25 cellular contexts compared by ENCODE assay signal in the genomic region with DNA sequence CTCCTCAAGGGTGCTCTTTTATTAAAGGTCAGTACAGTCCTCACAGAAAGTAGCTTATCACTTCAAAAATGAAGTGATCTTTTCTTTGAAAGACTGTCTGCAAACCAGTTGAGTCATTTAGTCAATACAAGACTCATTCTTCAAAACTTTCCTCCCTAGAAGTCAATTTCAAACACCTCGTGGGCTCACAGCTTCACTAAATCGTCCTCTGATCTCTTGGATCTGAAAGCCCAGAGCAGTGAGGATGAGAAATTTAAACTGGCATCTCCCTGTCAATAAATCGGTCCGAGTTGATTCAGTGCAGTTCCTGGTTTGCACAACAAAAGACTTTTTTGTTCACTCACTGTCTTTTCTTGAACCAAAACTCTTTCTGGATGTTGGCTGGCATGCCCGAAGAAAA. TPM values are rescaled to one million over a fixed set of nuclear protein-coding genes. Genes with fewer than 3 reads are reported as not detected.
DNase-seq lines count a peak whose midpoint lies in the region; ATAC-seq, FAIRE-seq and TF ChIP-seq lines count a peak whose summit lies in the region.
"Had no signal": no experiment of that assay in that cellular context is flagged by ENCODE, and none has a peak within 500 bp of the region (broad histone marks: within the 10 kb centered on the region; RNA-seq: fewer than 3 reads in every experiment).

No MANE protein-coding gene starts in this region.

- peak; percentile 58 for ATAC-seq in PC-3
- ATAC-seq in GM12878: no peak
- ATAC-seq in GM21381 (IDR thresholded peaks at IDR 0.05; ENCODE audit: unreplicated experiment): no peak
- ATAC-seq: activated CD8-positive, alpha-beta memory T cell treated with anti-CD3 and anti-CD28 coated beads, Interleukin-2, amount 10 ng/mL, durations not matched to agents 7 days and 5 days; naive thymus-derived CD4-positive, alpha-beta T cell; pancreas; sciatic nerve; T-helper 17 cell had no signal

- H3K36me3 Mint-ChIP-seq in mesothelial cell of epicardium: peaks cover 11% of the 10 kb centered on the region
- H3K36me3 Mint-ChIP-seq: activated CD8-positive, alpha-beta memory T cell treated with anti-CD3 and anti-CD28 coated beads, Interleukin-2, amount 10 ng/mL, durations not matched to agents 7 days and 5 days; CD4-positive, alpha-beta memory T cell; naive thymus-derived CD4-positive, alpha-beta T cell had no signal

- no peaks in the 10 kb centered on the region for H3K9me3 Mint-ChIP-seq in mesothelial cell of epicardium
- H3K9me3 Mint-ChIP-seq: activated CD4-positive, alpha-beta T cell treated with anti-CD3 and anti-CD28 coated beads, Interleukin-2, amount 10 ng/mL, durations not matched to agents 24 days and 14 days; activated T-helper 1 cell treated with anti-CD3 and anti-CD28 coated beads, Interleukin-12 subunit alpha, Interleukin-12 subunit beta, Interleukin-2, Interleukin-4 antibody, amounts not matched to agents 30 ng/mL and 10 ng/mL and 1 ng/mL, durations not matched to agents 14 hours and 24 hours and 36 hours; naive thymus-derived CD4-positive, alpha-beta T cell had no signal

- in situ Hi-C loops in GM12878 (cut with MboI): no loop called here

- H3K4me1 Mint-ChIP-seq in mesothelial cell of epicardium: peaks cover 34% of the 10 kb centered on the region
- H3K4me1 Mint-ChIP-seq: activated CD4-positive, alpha-beta T cell treated with anti-CD3 and anti-CD28 coated beads, Interleukin-2, amount 10 ng/mL, durations not matched to agents 24 days and 14 days; activated CD8-positive, alpha-beta memory T cell treated with anti-CD3 and anti-CD28 coated beads, Interleukin-2, amount 10 ng/mL, durations not matched to agents 7 days and 5 days; CD4-positive, alpha-beta memory T cell; naive thymus-derived CD4-positive, alpha-beta T cell; T-helper 17 cell had no signal

- POLR2A ChIA-PET in PC-3 (lab: Charles Lee; ENCODE audit: unreplicated experiment) (no interaction called here), GM12878 (lab: Charles Lee) (no interaction called here)

- H3K4me3 Mint-ChIP-seq in mesothelial cell of epicardium: no peak overlapping the region
- H3K4me3 Mint-ChIP-seq: activated CD4-positive, alpha-beta T cell treated with anti-CD3 and anti-CD28 coated beads, Interleukin-2, amount 10 ng/mL, durations not matched to agents 24 days and 14 days; activated CD8-positive, alpha-beta memory T cell treated with anti-CD3 and anti-CD28 coated beads, Interleukin-2, amount 10 ng/mL, durations not matched to agents 7 days and 5 days; activated T-helper 1 cell treated with anti-CD3 and anti-CD28 coated beads, Interleukin-12 subunit alpha, Interleukin-12 subunit beta, Interleukin-2, Interleukin-4 antibody, amounts not matched to agents 30 ng/mL and 10 ng/mL and 1 ng/mL, durations not matched to agents 14 hours and 24 hours and 36 hours; CD4-positive, alpha-beta memory T cell; naive thymus-derived CD4-positive, alpha-beta T cell; T-helper 17 cell had no signal

- intact Hi-C loops in PC-3 (cut with micrococcal nuclease) (loop anchor here (1.0 to 2.0 kb wide), 2 partner anchors 32 to 64 kb away; no protein-coding TSS in a partner anchor), GM12878 (cut with micrococcal nuclease; ENCODE audit: unreplicated experiment) (no loop called here), tibial artery (cut with DNase I; ENCODE audit: low total_unique reads) (no loop called here)

- no peaks in the 10 kb centered on the region for H3K79me2 ChIP-seq in PC-3 (ENCODE audit: low read length)
- H3K79me2 ChIP-seq in GM12878 (ENCODE audit: control insufficient read depth, insufficient read depth, low read length): no peaks in the 10 kb centered on the region

- H3K9me3 ChIP-seq in PC-3 (ENCODE audit: low read length): no peaks in the 10 kb centered on the region
- no peaks in the 10 kb centered on the region for H3K9me3 ChIP-seq in GM12878 (replicated peaks; ENCODE audit: control insufficient read depth, insufficient read depth, low read length)
- no peaks in the 10 kb centered on the region for H3K9me3 ChIP-seq in tibial artery
- H3K9me3 ChIP-seq: pancreas, SJCRH30 had no signal

- WGBS in GM12878 (ENCODE audit: insufficient coverage, insufficient replicate concordance, low lambda C conversion rate, missing lambda C conversion rate): 28% methylated on average over 5 of the region's 5 CpGs

- H2AFZ ChIP-seq in PC-3 (ENCODE audit: low read length) (peak overlapping the region; percentile 13; the same call in 1 of the 2 replicates), GM12878 (ENCODE audit: control insufficient read depth, low read depth, low read length) (no peak overlapping the region)
- H2AFZ ChIP-seq: PC-9 had no signal

- CTCF ChIA-PET in PC-3 (lab: Charles Lee) (interaction anchor here (0.7 to 1.0 kb wide), 2 partner anchors 42 to 45 kb away, joined by 3 to 5 read pairs; a partner anchor contains a TSS), GM12878 (lab: Yijun Ruan, JAX) (no interaction called here)

- SMC1A ChIA-PET in GM12878 (lab: Charles Lee; ENCODE audit: uncharacterized antibody, unreplicated experiment): no interaction called here

- no peaks in the 10 kb centered on the region; the same call in 1 of the 2 replicates for H3K9me2 ChIP-seq in PC-3 (replicated peaks; ENCODE audit: low read length)

- RAD21 ChIA-PET in GM12878 (lab: Charles Lee; ENCODE audit: unreplicated experiment): no interaction called here

- TF ChIP-seq CTCF in PC-3 (conservative IDR thresholded peaks at IDR 0.05; ENCODE audit: low read depth, low read length) (no peak), GM12878 (IDR thresholded peaks at IDR 0.05 in 2 of 3, conservative IDR thresholded peaks at IDR 0.05 in 1 of 3; ENCODE audit: control insufficient read depth in 2 of 3, extremely low read depth in 1 of 3, insufficient read depth in 1 of 3, low read depth in 3 of 3, low read length in 3 of 3) (no peak), mesothelial cell of epicardium (IDR thresholded peaks at IDR 0.05; ENCODE audit: unreplicated experiment) (no peak), tibial artery (IDR thresholded peaks at IDR 0.05) (no peak)

- no peak for TF ChIP-seq RAD21 in GM12878 (IDR thresholded peaks at IDR 0.05; ENCODE audit: insufficient read depth, low read depth, low read length)

- no peak overlapping the region; the same call in 1 of the 2 replicates for H3K9ac ChIP-seq in PC-3 (ENCODE audit: low read length)
- no peak overlapping the region for H3K9ac ChIP-seq in GM12878 (ENCODE audit: control insufficient read depth, insufficient read depth, low read length)

- H3K4me3 ChIP-seq in PC-3 (ENCODE audit: low read length) (no peak overlapping the region), GM12878 (no peak overlapping the region), tibial artery (no peak overlapping the region)
- H3K4me3 ChIP-seq: pancreas, PC-9, SJCRH30 had no signal

- peaks cover 50% of the 10 kb centered on the region for H3K4me1 ChIP-seq in PC-3 (ENCODE audit: insufficient read depth, low read length)
- H3K4me1 ChIP-seq in GM12878 (ENCODE audit: control insufficient read depth, insufficient read depth, low read length): no peaks in the 10 kb centered on the region
- peaks cover 7 to 86% (median 68%) of the 10 kb centered on the region in 4 donors for H3K4me1 ChIP-seq in tibial artery

- H3K27me3 Mint-ChIP-seq in mesothelial cell of epicardium (ENCODE audit: low read depth): no peaks in the 10 kb centered on the region

- DNase-seq in PC-3 (peak; percentile 85), GM12878 (ENCODE audit: low read depth, low spot score) (no peak), mesothelial cell of epicardium (ENCODE audit: low spot score in 2 of 2, unreplicated experiment in 2 of 2) (no peak), tibial artery (no peak), NCI-H2227 treated with DMSO at 0.1 percent for 48 hours (lab: John Stamatoyannopoulos, UW) (no peak), NCI-H748 treated with DMSO at 0.1 percent for 48 hours (lab: John Stamatoyannopoulos, UW) (no peak)
- DNase-seq: activated CD4-positive, alpha-beta T cell treated with anti-CD3 and anti-CD28 coated beads, Interleukin-2, amount 10 ng/mL, durations not matched to agents 24 days and 14 days; activated CD8-positive, alpha-beta memory T cell treated with anti-CD3 and anti-CD28 coated beads, Interleukin-2, amount 10 ng/mL, durations not matched to agents 7 days and 5 days; activated naive CD4-positive, alpha-beta T cell treated with anti-CD3 and anti-CD28 coated beads, Interleukin-2, amount 50 U/mL, for 16 hours; CD4-positive, alpha-beta memory T cell; cerebellar nuclear complex; effector memory CD4-positive, alpha-beta T cell; Karpas-422; naive thymus-derived CD4-positive, alpha-beta T cell; NCI-H187; NCI-H345; pancreas; PC-9; SJCRH30; T-helper 17 cell had no signal

- BruUV-seq in PC-3 (replicated peaks; lab: Mats Ljungman, UMichigan) (no TSS peak), GM12878 (replicated peaks; lab: Mats Ljungman, UMichigan) (no TSS peak)

- TF ChIP-seq POLR2A in GM12878 (IDR thresholded peaks at IDR 0.05; ENCODE audit: low read depth, low read length): no peak

- H4K20me1 ChIP-seq in PC-3 (ENCODE audit: low read length) (no peaks in the 10 kb centered on the region), GM12878 (ENCODE audit: control insufficient read depth, insufficient read depth) (no peaks in the 10 kb centered on the region)

- H3K27me3 ChIP-seq in PC-3 (ENCODE audit: low read length): no peaks in the 10 kb centered on the region
- peaks cover 0 to 5% of the 10 kb centered on the region in 2 experiments; a peak in 3 of 4 replicates for H3K27me3 ChIP-seq in GM12878 (replicated peaks in 1 of 2; ENCODE audit: control insufficient read depth in 2 of 2, insufficient read depth in 2 of 2, low read length in 1 of 2)
- no peaks in the 10 kb centered on the region for H3K27me3 ChIP-seq in tibial artery
- H3K27me3 ChIP-seq: pancreas, SJCRH30 had no signal

- peak overlapping the region; percentile 3 for H3K27ac Mint-ChIP-seq in mesothelial cell of epicardium
- H3K27ac Mint-ChIP-seq: activated CD4-positive, alpha-beta T cell treated with anti-CD3 and anti-CD28 coated beads, Interleukin-2, amount 10 ng/mL, durations not matched to agents 24 days and 14 days; activated CD8-positive, alpha-beta memory T cell treated with anti-CD3 and anti-CD28 coated beads, Interleukin-2, amount 10 ng/mL, durations not matched to agents 7 days and 5 days; activated T-helper 1 cell treated with anti-CD3 and anti-CD28 coated beads, Interleukin-12 subunit alpha, Interleukin-12 subunit beta, Interleukin-2, Interleukin-4 antibody, amounts not matched to agents 30 ng/mL and 10 ng/mL and 1 ng/mL, durations not matched to agents 14 hours and 24 hours and 36 hours; CD4-positive, alpha-beta memory T cell; naive thymus-derived CD4-positive, alpha-beta T cell; T-helper 17 cell had no signal

- peak overlapping the region; percentile 47 for H3K4me2 ChIP-seq in PC-3 (ENCODE audit: low read length)
- no peak overlapping the region for H3K4me2 ChIP-seq in GM12878 (ENCODE audit: control insufficient read depth, insufficient read depth)
- H3K4me2 ChIP-seq: PC-9 had no signal

- peak; percentile 7 for FAIRE-seq in GM12878 (lab: Jason Lieb, UNC)
- FAIRE-seq: HTR-8/SVneo, pancreas, urothelium cell line had no signal

- no peak for TF ChIP-seq EP300 in GM12878 (IDR thresholded peaks at IDR 0.05; ENCODE audit: borderline replicate concordance in 1 of 2, control insufficient read depth in 1 of 2, low read depth in 2 of 2, low read length in 2 of 2)

- no peaks in the 10 kb centered on the region for H3K36me3 ChIP-seq in PC-3 (ENCODE audit: low read depth, low read length)
- no peaks in the 10 kb centered on the region for H3K36me3 ChIP-seq in GM12878 (ENCODE audit: control insufficient read depth in 2 of 2, insufficient read depth in 2 of 2, low read length in 1 of 2)
- H3K36me3 ChIP-seq in tibial artery: no peaks in the 10 kb centered on the region
- H3K36me3 ChIP-seq: pancreas, SJCRH30 had no signal

- no peaks in the 10 kb centered on the region for H3F3A ChIP-seq in PC-3 (ENCODE audit: low read length, unreplicated experiment)

- H3K27ac ChIP-seq in PC-3 (ENCODE audit: low read length) (peak overlapping the region; percentile 69), GM12878 (ENCODE audit: control insufficient read depth, insufficient read depth) (no peak overlapping the region), tibial artery (peak overlapping the region; percentile 78 to 86)
- H3K27ac ChIP-seq: pancreas, PC-9, SJCRH30 had no signal

RNA-seq across cellular contexts. Expression of a gene that starts 44.5 kb away (rescaled TPM):
- total RNA-seq in PC-3 (2014; rRNA removed) (9.8 and 11.0 TPM in 2 replicates), GM12878 (2014; rRNA removed) (0.11 and 0.76 TPM in 2 replicates), GM12878 (2014; rRNA removed; fragmentation: Illumina TruSeq; extraction: Trizol) (0.09 and 0.23 TPM in 2 replicates), GM12878 (2021) (0.08 and 0.27 TPM in 2 replicates), mesothelial cell of epicardium (23.4 to 27.0 TPM (median 25.1 TPM) in 3 replicates)
- total RNA-seq in GM12878 (2013; cell fraction: nucleolus; rRNA removed): not detected in 2 replicates
- not detected for polyA plus RNA-seq in GM12878 (2011; ENCODE audit: low read depth)
- polyA plus RNA-seq in GM12878 (2011; rRNA removed) (0.42 and 0.46 TPM in 2 replicates), GM12878 (2014; fragmentation: Illumina TruSeq; extraction: Trizol) (0.06 TPM in 1 of 2 replicates, not detected in the other), GM12878 (2014; fragmentation: Nextera tagmentation; extraction: Ambion mirVana) (under 1 TPM; 0.03 to 0.04 TPM), GM12878 (2014; rRNA removed) (0.05 and 0.08 TPM in 2 replicates), GM12878 (2016; fragmentation: Nextera tagmentation; extraction: Ambion mirVana) (not detected)
- polyA plus RNA-seq in GM12878 (2011; cell fraction: cytosol; rRNA removed): 0.37 and 0.43 TPM in 2 replicates
- polyA plus RNA-seq in GM12878 (2011; cell fraction: nucleus; rRNA removed): 0.42 and 0.48 TPM in 2 replicates
- polyA plus RNA-seq in GM12878 (2012): not detected in 2 replicates
- 0.80 and 0.88 TPM in 2 replicates for polyA minus RNA-seq in GM12878 (2011; rRNA and poly(A)+ RNA removed)
- polyA minus RNA-seq in GM12878 (2011; cell fraction: cytosol; rRNA and poly(A)+ RNA removed): 0.27 and 1.2 TPM in 2 replicates
- polyA minus RNA-seq in GM12878 (2011; cell fraction: nucleus; rRNA and poly(A)+ RNA removed): 0.48 and 0.60 TPM in 2 replicates
- total RNA-seq: activated CD4-positive, alpha-beta T cell treated with anti-CD3 and anti-CD28 coated beads, Interleukin-2, amount 10 ng/mL, durations not matched to agents 24 days and 14 days; activated CD8-positive, alpha-beta memory T cell treated with anti-CD3 and anti-CD28 coated beads, Interleukin-2, amount 10 ng/mL, durations not matched to agents 7 days and 5 days; activated T-helper 1 cell treated with anti-CD3 and anti-CD28 coated beads, Interleukin-12 subunit alpha, Interleukin-12 subunit beta, Interleukin-2, Interleukin-4 antibody, amounts not matched to agents 30 ng/mL and 10 ng/mL and 1 ng/mL, durations not matched to agents 14 hours and 24 hours and 36 hours; CD4-positive, alpha-beta memory T cell had no signal
- polyA plus RNA-seq: CD4-positive, alpha-beta memory T cell; naive thymus-derived CD4-positive, alpha-beta T cell had no signal
